ENCODE assay signal across 13 cellular contexts in genomic region chr5:173858675-173859121, GRCh38. TPM values are rescaled to one million over a fixed set of nuclear protein-coding genes. Genes with fewer than 3 reads are reported as not detected.
DNase-seq lines count a peak whose midpoint lies in the region; ATAC-seq and TF ChIP-seq lines count a peak whose summit lies in the region.
"Had no signal": no experiment of that assay in that cellular context is flagged by ENCODE, and none has a peak within 500 bp of the region (broad histone marks: within the 10 kb centered on the region; RNA-seq: fewer than 3 reads in every experiment).

No MANE protein-coding gene starts in this region.

- peak overlapping the region; percentile 97 for H3K27ac Mint-ChIP-seq in type B pancreatic cell
- H3K27ac Mint-ChIP-seq in naive thymus-derived CD8-positive, alpha-beta T cell, result no peak overlapping the region

- H3K27ac ChIP-seq in PC-9, result peak overlapping the region; percentile 54
- H3K27ac ChIP-seq in brain microvascular endothelial cell, result no peak overlapping the region

- H3K36me3 ChIP-seq in PC-9 (ENCODE audit: low read depth) (no peaks in the 10 kb centered on the region), brain microvascular endothelial cell (replicated peaks) (no peaks in the 10 kb centered on the region)

- intact Hi-C loops in PC-9 (cut with micrococcal nuclease; ENCODE audit: unreplicated experiment) (loop anchor here (1.0 to 2.0 kb wide), 4 partner anchors 10 to 92 kb away; no protein-coding TSS in a partner anchor), left colon (cut with DNase I, micrococcal nuclease) (no loop called here)

- peak; percentile 95 for ATAC-seq in left colon
- ATAC-seq in naive thymus-derived CD8-positive, alpha-beta T cell, result no peak
- no peak for ATAC-seq in stimulated activated naive CD8-positive, alpha-beta T cell treated with anti-CD3 and anti-CD28 coated beads, Interleukin-15, Interleukin-2, amounts not matched to agents 100 U/mL and 50 U/mL, for 24 hours

- POLR2A ChIA-PET in PC-9 (lab: Charles Lee; ENCODE audit: unreplicated experiment), result interaction anchor here (0.7 to 1.5 kb wide), 3 partner anchors 36 to 105 kb away, joined by 3 to 6 read pairs (median 6); no protein-coding TSS in a partner anchor
- POLR2A ChIA-PET in naive thymus-derived CD8-positive, alpha-beta T cell (lab: Charles Lee), result interaction anchor here (1.1 kb wide), 1 partner anchor 8 kb away, joined by 3 read pairs; no protein-coding TSS in a partner anchor

- no peaks in the 10 kb centered on the region for H3K9me3 Mint-ChIP-seq in type B pancreatic cell
- H3K9me3 Mint-ChIP-seq in naive thymus-derived CD8-positive, alpha-beta T cell, result no peaks in the 10 kb centered on the region

- no TSS peak for BruUV-seq in PC-9 (replicated peaks; lab: Mats Ljungman, UMichigan)

- H3K36me3 Mint-ChIP-seq in type B pancreatic cell, result no peaks in the 10 kb centered on the region
- no peaks in the 10 kb centered on the region for H3K36me3 Mint-ChIP-seq in naive thymus-derived CD8-positive, alpha-beta T cell

- no peaks in the 10 kb centered on the region for H4K20me1 ChIP-seq in PC-9 (ENCODE audit: insufficient read depth)

- CTCF ChIA-PET in PC-9 (lab: Charles Lee), result no interaction called here

- no peak overlapping the region for H2AFZ ChIP-seq in PC-9

- no peaks in the 10 kb centered on the region for H3K79me2 ChIP-seq in PC-9 (ENCODE audit: low read depth)

- peaks cover 59% of the 10 kb centered on the region for H3K4me1 ChIP-seq in PC-9 (replicated peaks; ENCODE audit: insufficient read depth)

- no peaks in the 10 kb centered on the region for H3K27me3 Mint-ChIP-seq in type B pancreatic cell
- H3K27me3 Mint-ChIP-seq in naive thymus-derived CD8-positive, alpha-beta T cell, result peaks cover 0 to 2% (median 0%) of the 10 kb centered on the region in 5 donors

- no peaks in the 10 kb centered on the region for H3K9me2 ChIP-seq in PC-9 (ENCODE audit: insufficient read depth)

- peaks cover 43% of the 10 kb centered on the region for H3K4me1 Mint-ChIP-seq in type B pancreatic cell (ENCODE audit: unreplicated experiment)
- H3K4me1 Mint-ChIP-seq in naive thymus-derived CD8-positive, alpha-beta T cell, result peaks cover 0 to 2% (median under 1%) of the 10 kb centered on the region in 4 donors

- H3K4me2 ChIP-seq in PC-9, result peak overlapping the region; percentile 59

- H3F3A ChIP-seq in PC-9 (ENCODE audit: insufficient read depth, low read depth), result peaks cover 17% of the 10 kb centered on the region

- in situ Hi-C loops in brain microvascular endothelial cell (cut with HindIII; ENCODE audit: low pct_ligation_motif_present, low sequenced_read_pairs), result no loop called here

- H3K4me3 Mint-ChIP-seq in type B pancreatic cell, result no peak overlapping the region
- H3K4me3 Mint-ChIP-seq in naive thymus-derived CD8-positive, alpha-beta T cell, result no peak overlapping the region

- TF ChIP-seq CTCF in PC-9 (conservative IDR thresholded peaks at IDR 0.05), result no peak
- no peak for TF ChIP-seq CTCF in brain microvascular endothelial cell (IDR thresholded peaks at IDR 0.05; ENCODE audit: low read depth, low read length, missing control alignments)
- TF ChIP-seq CTCF in type B pancreatic cell (conservative IDR thresholded peaks at IDR 0.05), result no peak

- H3K9me3 ChIP-seq in PC-9 (ENCODE audit: insufficient read depth, low read depth), result no peaks in the 10 kb centered on the region

- DNase-seq in PC-9 (no peak), brain microvascular endothelial cell (peak; percentile 50), left colon (no peak), type B pancreatic cell (ENCODE audit: extremely low spot score, unreplicated experiment) (no peak)
- DNase-seq in naive thymus-derived CD8-positive, alpha-beta T cell, result no peak
- DNase-seq in stimulated activated naive CD8-positive, alpha-beta T cell treated with anti-CD3 and anti-CD28 coated beads, Interleukin-15, Interleukin-2, amounts not matched to agents 100 U/mL and 50 U/mL, for 24 hours, result no peak
- no peak for DNase-seq in activated CD4-positive, alpha-beta T cell treated with anti-CD3 and anti-CD28 coated beads, Interleukin-2, amount 50 U/mL, for 1 hour
- DNase-seq: EL, Kasumi-1, NCI-H1105, NCI-H1694, NCI-H524, Right ventricle myocardium superior had no signal

- H3K27me3 ChIP-seq in PC-9 (ENCODE audit: insufficient read depth, low read depth) (no peaks in the 10 kb centered on the region), brain microvascular endothelial cell (replicated peaks) (no peaks in the 10 kb centered on the region)

- no peak overlapping the region for H3K4me3 ChIP-seq in PC-9
- no peak overlapping the region for H3K4me3 ChIP-seq in brain microvascular endothelial cell (ENCODE audit: low read depth, low read length)

RNA-seq across cellular contexts. Expression of gene CPEB4, which starts 29.5 kb away (rescaled TPM):
- 11.6 and 15.4 TPM in 2 replicates for total RNA-seq in PC-9 (2021)
- 10 to 100 TPM; 42.1 to 42.8 TPM for total RNA-seq in left colon
- total RNA-seq in type B pancreatic cell (ENCODE audit: low replicate concordance), result 53.2 and 56.1 TPM in 2 replicates
- total RNA-seq in naive thymus-derived CD8-positive, alpha-beta T cell, result 10 to 100 TPM; 14.4 to 16.0 TPM
- 1 to 10 TPM; 1.2 to 4.4 (median 2.8) TPM for polyA plus RNA-seq in naive thymus-derived CD8-positive, alpha-beta T cell
